ENCODE assay signal across 9 cellular contexts in the genomic region with DNA sequence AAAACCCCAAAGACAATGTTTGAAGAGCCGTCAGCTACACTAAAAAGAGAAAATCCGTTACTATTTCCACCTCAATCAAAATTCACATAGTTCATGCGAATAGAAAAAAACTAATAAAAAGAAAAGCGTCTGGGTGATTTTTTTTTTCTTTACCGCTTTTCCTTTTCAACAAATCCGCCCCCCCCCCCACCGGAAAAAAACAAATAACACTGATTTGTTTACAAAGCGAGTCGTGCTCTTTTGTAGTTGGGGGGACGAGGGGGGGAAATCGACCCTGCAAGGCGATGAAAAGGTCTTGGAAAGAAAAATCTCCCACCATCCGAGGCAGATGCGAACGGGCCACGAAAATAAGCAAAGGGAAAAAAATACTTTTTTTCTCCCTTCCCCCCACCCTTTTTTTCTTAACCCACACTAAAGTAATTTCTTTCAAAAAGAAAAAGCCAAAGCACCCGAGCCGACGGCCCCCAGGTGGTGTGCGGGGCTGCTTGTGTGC. TPM values are rescaled to one million over a fixed set of nuclear protein-coding genes. Genes with fewer than 3 reads are reported as not detected.
DNase-seq lines count a peak whose midpoint lies in the region; ATAC-seq lines count a peak whose summit lies in the region.
"Had no signal": no experiment of that assay in that cellular context is flagged by ENCODE, and none has a peak within 500 bp of the region (broad histone marks: within the 10 kb centered on the region; RNA-seq: fewer than 3 reads in every experiment).

No MANE protein-coding gene starts in this region.

- H3K4me1 Mint-ChIP-seq in activated T-helper 1 cell treated with anti-CD3 and anti-CD28 coated beads, Interleukin-12 subunit alpha, Interleukin-12 subunit beta, Interleukin-2, Interleukin-4 antibody, amounts not matched to agents 30 ng/mL and 10 ng/mL and 1 ng/mL, durations not matched to agents 14 hours and 24 hours and 36 hours (ENCODE audit: low read depth) = peaks cover 5% of the 10 kb centered on the region
- peaks cover 8 to 24% of the 10 kb centered on the region in 2 donors for H3K4me1 Mint-ChIP-seq in stimulated activated naive B cell treated with anti-CD40 and anti-IgM and Interleukin-4, amounts not matched to agents 10 μg/mL and 1 μg/mL and 100 μg/mL, for 72 hours

- H3K9me3 ChIP-seq in iPS-18a (ENCODE audit: control insufficient read depth, low read depth, low read length) = no peaks in the 10 kb centered on the region

- no peaks in the 10 kb centered on the region for H3K9me3 Mint-ChIP-seq in activated T-helper 1 cell treated with anti-CD3 and anti-CD28 coated beads, Interleukin-12 subunit alpha, Interleukin-12 subunit beta, Interleukin-2, Interleukin-4 antibody, amounts not matched to agents 30 ng/mL and 10 ng/mL and 1 ng/mL, durations not matched to agents 14 hours and 24 hours and 36 hours
- no peaks in the 10 kb centered on the region for H3K9me3 Mint-ChIP-seq in stimulated activated naive B cell treated with anti-CD40 and anti-IgM and Interleukin-4, amounts not matched to agents 10 μg/mL and 1 μg/mL and 100 μg/mL, for 72 hours

- H3K4me3 ChIP-seq in iPS-18a (ENCODE audit: low read length) = peak overlapping the region; percentile 85

- no peak overlapping the region for H3K27ac Mint-ChIP-seq in activated T-helper 1 cell treated with anti-CD3 and anti-CD28 coated beads, Interleukin-12 subunit alpha, Interleukin-12 subunit beta, Interleukin-2, Interleukin-4 antibody, amounts not matched to agents 30 ng/mL and 10 ng/mL and 1 ng/mL, durations not matched to agents 14 hours and 24 hours and 36 hours
- no peak overlapping the region for H3K27ac Mint-ChIP-seq in stimulated activated naive B cell treated with anti-CD40 and anti-IgM and Interleukin-4, amounts not matched to agents 10 μg/mL and 1 μg/mL and 100 μg/mL, for 72 hours

- no peak for ATAC-seq in stimulated activated naive B cell treated with anti-CD40 and anti-IgM and Interleukin-4, amounts not matched to agents 10 μg/mL and 1 μg/mL and 100 μg/mL, for 72 hours (replicated peaks)
- no peak for ATAC-seq in GM19035 (IDR thresholded peaks at IDR 0.05; ENCODE audit: unreplicated experiment)

- H3K27me3 Mint-ChIP-seq in activated T-helper 1 cell treated with anti-CD3 and anti-CD28 coated beads, Interleukin-12 subunit alpha, Interleukin-12 subunit beta, Interleukin-2, Interleukin-4 antibody, amounts not matched to agents 30 ng/mL and 10 ng/mL and 1 ng/mL, durations not matched to agents 14 hours and 24 hours and 36 hours (ENCODE audit: insufficient read depth) = peaks cover 72% of the 10 kb centered on the region
- H3K27me3 Mint-ChIP-seq in stimulated activated naive B cell treated with anti-CD40 and anti-IgM and Interleukin-4, amounts not matched to agents 10 μg/mL and 1 μg/mL and 100 μg/mL, for 72 hours = peaks cover 35 to 48% of the 10 kb centered on the region in 2 donors

- intact Hi-C loops in activated T-helper 1 cell treated with anti-CD3 and anti-CD28 coated beads, Interleukin-12 subunit alpha, Interleukin-12 subunit beta, Interleukin-2, Interleukin-4 antibody, amounts not matched to agents 30 ng/mL and 10 ng/mL and 1 ng/mL, durations not matched to agents 14 hours and 24 hours and 36 hours (cut with micrococcal nuclease) = loop anchor here (5.0 to 10.0 kb wide), 2 partner anchors 187 to 1201 kb away; no protein-coding TSS in a partner anchor

- H3K27me3 ChIP-seq in iPS-18a (ENCODE audit: control insufficient read depth, insufficient read depth, low read length) = peaks cover 35% of the 10 kb centered on the region

- peaks cover 2% of the 10 kb centered on the region for H3K36me3 Mint-ChIP-seq in activated T-helper 1 cell treated with anti-CD3 and anti-CD28 coated beads, Interleukin-12 subunit alpha, Interleukin-12 subunit beta, Interleukin-2, Interleukin-4 antibody, amounts not matched to agents 30 ng/mL and 10 ng/mL and 1 ng/mL, durations not matched to agents 14 hours and 24 hours and 36 hours (ENCODE audit: low read depth)
- H3K36me3 Mint-ChIP-seq in stimulated activated naive B cell treated with anti-CD40 and anti-IgM and Interleukin-4, amounts not matched to agents 10 μg/mL and 1 μg/mL and 100 μg/mL, for 72 hours = peaks cover 3 to 6% of the 10 kb centered on the region in 2 donors

- H3K4me1 ChIP-seq in iPS-18a (ENCODE audit: control insufficient read depth, low read depth, low read length) = peaks cover 8% of the 10 kb centered on the region

- H3K27ac ChIP-seq in iPS-18a (ENCODE audit: low read length) = peak overlapping the region; percentile 31
- H3K27ac ChIP-seq: 22Rv1 had no signal

- peak overlapping the region; percentile 91 for H3K9ac ChIP-seq in iPS-18a (ENCODE audit: low read length)

- peak; percentile 31 for DNase-seq in DMS53 (lab: John Stamatoyannopoulos, UW)
- DNase-seq in DMS53 treated with DMSO at 0.1 percent for 48 hours (lab: John Stamatoyannopoulos, UW; ENCODE audit: unreplicated experiment) = no peak
- DNase-seq in activated T-helper 1 cell treated with anti-CD3 and anti-CD28 coated beads, Interleukin-12 subunit alpha, Interleukin-12 subunit beta, Interleukin-2, Interleukin-4 antibody, amounts not matched to agents 30 ng/mL and 10 ng/mL and 1 ng/mL, durations not matched to agents 14 hours and 24 hours and 36 hours (ENCODE audit: low spot score) = no peak
- DNase-seq in stimulated activated naive B cell treated with anti-CD40 and anti-IgM and Interleukin-4, amounts not matched to agents 10 μg/mL and 1 μg/mL and 100 μg/mL, for 72 hours = no peak
- no peak for DNase-seq in NCI-H2029 (lab: John Stamatoyannopoulos, UW)
- no peak for DNase-seq in NAMALWA (ENCODE audit: low spot score)

- H3K36me3 ChIP-seq in iPS-18a (ENCODE audit: control insufficient read depth, low read depth, low read length) = no peaks in the 10 kb centered on the region

- peak overlapping the region; percentile 77 for H3K4me3 Mint-ChIP-seq in activated T-helper 1 cell treated with anti-CD3 and anti-CD28 coated beads, Interleukin-12 subunit alpha, Interleukin-12 subunit beta, Interleukin-2, Interleukin-4 antibody, amounts not matched to agents 30 ng/mL and 10 ng/mL and 1 ng/mL, durations not matched to agents 14 hours and 24 hours and 36 hours
- H3K4me3 Mint-ChIP-seq in stimulated activated naive B cell treated with anti-CD40 and anti-IgM and Interleukin-4, amounts not matched to agents 10 μg/mL and 1 μg/mL and 100 μg/mL, for 72 hours = peak overlapping the region; percentile 77 to 99

RNA-seq across cellular contexts. Expression of a gene that starts 0.6 kb away (rescaled TPM):
- total RNA-seq in activated T-helper 1 cell treated with anti-CD3 and anti-CD28 coated beads, Interleukin-12 subunit alpha, Interleukin-12 subunit beta, Interleukin-2, Interleukin-4 antibody, amounts not matched to agents 30 ng/mL and 10 ng/mL and 1 ng/mL, durations not matched to agents 14 hours and 24 hours and 36 hours = not detected in 2 replicates
